Comparison of ENCODE assay signal across 9 cellular contexts in the genomic region with DNA sequence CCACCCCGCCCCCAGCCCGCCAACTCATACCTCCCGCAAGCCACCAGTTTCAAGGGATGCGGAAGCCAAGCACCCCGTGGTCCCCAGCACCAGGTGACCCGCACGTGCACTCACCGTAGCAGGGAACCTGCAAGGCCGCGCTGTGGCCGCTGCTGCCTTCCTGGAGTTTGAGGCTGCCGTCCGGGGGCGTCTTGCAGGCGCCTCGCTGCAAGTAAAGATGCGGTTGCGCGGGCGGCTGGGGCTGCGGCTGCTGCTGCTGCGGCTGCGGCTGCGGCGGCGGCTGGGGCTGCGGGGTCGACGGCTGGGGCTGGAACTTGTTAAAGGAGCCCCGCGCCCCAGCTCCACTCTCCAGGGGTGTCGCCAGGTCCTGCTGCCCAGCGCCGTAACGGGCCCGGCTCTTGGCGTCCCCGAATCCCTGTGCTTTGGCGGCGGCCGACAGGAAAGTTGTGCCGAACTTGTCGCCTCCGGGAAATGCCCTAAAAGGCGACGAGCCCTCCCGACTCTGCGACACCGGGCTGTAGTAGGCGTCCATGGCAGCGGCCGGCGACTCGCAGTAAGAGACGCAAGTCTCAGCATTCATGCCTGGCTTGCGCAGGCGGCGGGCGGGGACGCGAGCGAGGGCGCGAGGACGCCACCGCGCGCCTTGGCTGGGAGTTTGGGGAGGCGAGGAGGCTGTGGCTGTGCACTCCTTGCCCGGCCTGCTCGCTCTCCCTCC. TPM values are rescaled to one million over a fixed set of nuclear protein-coding genes. Genes with fewer than 3 reads are reported as not detected.
DNase-seq lines count a peak whose midpoint lies in the region; ATAC-seq and TF ChIP-seq lines count a peak whose summit lies in the region.
"Had no signal": no experiment of that assay in that cellular context is flagged by ENCODE, and none has a peak within 500 bp of the region (broad histone marks: within the 10 kb centered on the region; RNA-seq: fewer than 3 reads in every experiment).

A gene (minus strand): TSS at position 657 of the 715 bp plus-strand sequence. CDS start 77 bp downstream, at position 580.

- no peak within 1 kb of the TSS for H3K27ac Mint-ChIP-seq in progenitor cell of endocrine pancreas
- H3K27ac Mint-ChIP-seq in endothelial cell (ENCODE audit: unreplicated experiment): no peak within 1 kb of the TSS

- no peaks in the 10 kb centered on the region for H3K36me3 Mint-ChIP-seq in progenitor cell of endocrine pancreas (ENCODE audit: insufficient read depth)
- peaks cover 7% of the 10 kb centered on the region for H3K36me3 Mint-ChIP-seq in endothelial cell (ENCODE audit: low read depth, unreplicated experiment)

- H3K4me1 Mint-ChIP-seq in progenitor cell of endocrine pancreas (ENCODE audit: low read depth) (peaks cover 10% of the 10 kb centered on the region), endothelial cell (ENCODE audit: unreplicated experiment) (peaks cover 25% of the 10 kb centered on the region)

- H3K27me3 Mint-ChIP-seq in progenitor cell of endocrine pancreas (peaks cover 95% of the 10 kb centered on the region), endothelial cell (ENCODE audit: unreplicated experiment) (peaks cover 53% of the 10 kb centered on the region)

- TF ChIP-seq CTCF in progenitor cell of endocrine pancreas (IDR thresholded peaks at IDR 0.05; ENCODE audit: unreplicated experiment): no peak
- no peak for TF ChIP-seq CTCF in endothelial cell (IDR thresholded peaks at IDR 0.05; ENCODE audit: unreplicated experiment)

- H3K4me3 Mint-ChIP-seq in progenitor cell of endocrine pancreas (ENCODE audit: low read depth) (peak within 1 kb of the TSS; percentile 14), endothelial cell (ENCODE audit: unreplicated experiment) (no peak within 1 kb of the TSS)

- ATAC-seq in esophagus mucosa (peak; percentile 21), HG02623 (IDR thresholded peaks at IDR 0.05; ENCODE audit: unreplicated experiment) (no peak)

- DNase-seq in NCI-H146 (lab: John Stamatoyannopoulos, UW): peak; percentile 19
- DNase-seq in NCI-H146 treated with DMSO at 0.1 percent for 48 hours (lab: John Stamatoyannopoulos, UW; ENCODE audit: unreplicated experiment): no peak
- peak; percentile 32 for DNase-seq in RPMI8226
- DNase-seq in progenitor cell of endocrine pancreas (ENCODE audit: low spot score, unreplicated experiment): no peak
- DNase-seq in endothelial cell (ENCODE audit: low spot score): no peak
- no peak for DNase-seq in NCI-H1694 treated with DMSO at 0.1 percent for 48 hours (lab: John Stamatoyannopoulos, UW)

- no peaks in the 10 kb centered on the region for H3K9me3 Mint-ChIP-seq in progenitor cell of endocrine pancreas (ENCODE audit: low read depth)
- H3K9me3 Mint-ChIP-seq in endothelial cell (ENCODE audit: unreplicated experiment): no peaks in the 10 kb centered on the region

RNA-seq across cellular contexts. Expression of the gene that starts here (rescaled TPM):
- total RNA-seq in esophagus mucosa (not detected), progenitor cell of endocrine pancreas (not detected in 2 replicates), endothelial cell (ENCODE audit: unreplicated experiment) (not detected)
- total RNA-seq: T-helper 2 cell treated with Interferon-gamma antibody and Interleukin-4, amounts not matched to agents 100 ng/mL and 5 ng/mL, for 36 hours had no signal

Comparison
In these comparisons a context has a peak if more than half of its experiments do, and no peak if none do; other contexts are left out.
1. DNase-seq: peak in NCI-H146 (single experiment) and RPMI8226 (single experiment); none in NCI-H146 treated with DMSO at 0.1 percent for 48 hours (single experiment), progenitor cell of endocrine pancreas (single experiment), endothelial cell (single experiment) and NCI-H1694 treated with DMSO at 0.1 percent for 48 hours (single experiment).
2. Peak in ATAC-seq in esophagus mucosa; RNA of the gene not detected or under 1 TPM.